10 cellular contexts compared by ENCODE assay signal in genomic region chr3:197508924-197509775, GRCh38. TPM values are rescaled to one million over a fixed set of nuclear protein-coding genes. Genes with fewer than 3 reads are reported as not detected.
DNase-seq lines count a peak whose midpoint lies in the region; ATAC-seq, FAIRE-seq and TF ChIP-seq lines count a peak whose summit lies in the region.
"Had no signal": no experiment of that assay in that cellular context is flagged by ENCODE, and none has a peak within 500 bp of the region (broad histone marks: within the 10 kb centered on the region; RNA-seq: fewer than 3 reads in every experiment).

No MANE protein-coding gene starts in this region.

- no peak for FAIRE-seq in D721Med (lab: Jason Lieb, UNC)

- H3K36me3 Mint-ChIP-seq in chondrocyte (ENCODE audit: low read depth): no peaks in the 10 kb centered on the region

- no peak overlapping the region for H3K27ac ChIP-seq in muscle layer of duodenum (ENCODE audit: low read length)
- H3K27ac ChIP-seq in thoracic aorta: no peak overlapping the region
- H3K27ac ChIP-seq: 22Rv1 had no signal

- peak overlapping the region; percentile 42 to 66 for H3K4me3 ChIP-seq in muscle layer of duodenum (ENCODE audit: low read depth in 1 of 2, low read length in 2 of 2)
- peak overlapping the region; percentile 76 for H3K4me3 ChIP-seq in thoracic aorta

- ATAC-seq in thoracic aorta (ENCODE audit: insufficient number of reproducible peaks, low FRiP score, low read depth): no peak
- ATAC-seq in HG03175 (IDR thresholded peaks at IDR 0.05; ENCODE audit: unreplicated experiment): no peak

- no peaks in the 10 kb centered on the region for H3K9me3 Mint-ChIP-seq in chondrocyte (ENCODE audit: low read depth)
- H3K9me3 Mint-ChIP-seq: activated naive CD8-positive, alpha-beta T cell treated with anti-CD3 and anti-CD28 coated beads, Interleukin-2, amount 10 ng/mL, durations not matched to agents 7 days and 5 days had no signal

- H3K4me1 ChIP-seq in muscle layer of duodenum (ENCODE audit: control insufficient read depth in 1 of 2, insufficient read depth in 2 of 2, low read length in 2 of 2) (peaks cover 0 to 7% of the 10 kb centered on the region in 2 donors), thoracic aorta (ENCODE audit: control insufficient read depth in 1 of 2, low read depth in 2 of 2) (no peaks in the 10 kb centered on the region)

- peak overlapping the region; percentile 79 for H3K27ac Mint-ChIP-seq in chondrocyte (ENCODE audit: unreplicated experiment)
- H3K27ac Mint-ChIP-seq: activated naive CD8-positive, alpha-beta T cell treated with anti-CD3 and anti-CD28 coated beads, Interleukin-2, amount 10 ng/mL, durations not matched to agents 7 days and 5 days had no signal

- H3K27me3 ChIP-seq in muscle layer of duodenum (ENCODE audit: low read depth, low read length) (no peaks in the 10 kb centered on the region), thoracic aorta (replicated peaks; ENCODE audit: insufficient read depth) (no peaks in the 10 kb centered on the region)

- no peaks in the 10 kb centered on the region for H3K9me3 ChIP-seq in muscle layer of duodenum (ENCODE audit: control insufficient read depth in 1 of 2, low read length in 2 of 2)
- H3K9me3 ChIP-seq in thoracic aorta: no peaks in the 10 kb centered on the region

- H3K36me3 ChIP-seq in muscle layer of duodenum (ENCODE audit: control insufficient read depth in 1 of 2, insufficient read depth in 2 of 2, low read length in 2 of 2): no peaks in the 10 kb centered on the region
- H3K36me3 ChIP-seq in thoracic aorta: no peaks in the 10 kb centered on the region

- TF ChIP-seq CTCF in chondrocyte (IDR thresholded peaks at IDR 0.05) (no peak), thoracic aorta (IDR thresholded peaks at IDR 0.05) (no peak), D721Med (IDR thresholded peaks at IDR 0.05; ENCODE audit: insufficient read depth, missing control alignments) (no peak)

- H3K27me3 Mint-ChIP-seq in chondrocyte (ENCODE audit: low read depth): no peaks in the 10 kb centered on the region
- H3K27me3 Mint-ChIP-seq: activated naive CD8-positive, alpha-beta T cell treated with anti-CD3 and anti-CD28 coated beads, Interleukin-2, amount 10 ng/mL, durations not matched to agents 7 days and 5 days had no signal

- DNase-seq in NCI-H82 (lab: John Stamatoyannopoulos, UW) (peak; percentile 27), NCI-H82 treated with DMSO at 0.1 percent for 48 hours (lab: John Stamatoyannopoulos, UW; ENCODE audit: unreplicated experiment) (no peak), chondrocyte (ENCODE audit: low spot score) (peak; percentile 63), thoracic aorta (ENCODE audit: low spot score) (no peak), D721Med (ENCODE audit: insufficient read length, low spot score) (no peak), LoVo (ENCODE audit: low spot score) (no peak)

- peak overlapping the region; percentile 70 for H3K4me3 Mint-ChIP-seq in chondrocyte (ENCODE audit: unreplicated experiment)

- peaks cover 41% of the 10 kb centered on the region for H3K4me1 Mint-ChIP-seq in chondrocyte (ENCODE audit: low read depth)

RNA-seq across cellular contexts. Expression of gene BDH1, which starts 46.6 kb away (rescaled TPM):
- 5.0 to 8.4 TPM (median 6.5 TPM) in 3 replicates for total RNA-seq in chondrocyte
- total RNA-seq in thoracic aorta: 10 to 100 TPM in 1 of 2 donors, 1 to 10 TPM in 1; 5.3 to 15.4 TPM

Comparison
In these comparisons a context has a peak if more than half of its experiments do, and no peak if none do; other contexts are left out.
1. DNase-seq: peak in NCI-H82 (single experiment) and chondrocyte (single experiment); none in NCI-H82 treated with DMSO at 0.1 percent for 48 hours (single experiment), thoracic aorta (single experiment), D721Med (single experiment) and LoVo (single experiment).